In genomic region chr3:58333206-58334012, GRCh38 we compare ENCODE assay signal across 8 cellular contexts. TPM values are rescaled to one million over a fixed set of nuclear protein-coding genes. Genes with fewer than 3 reads are reported as not detected.
DNase-seq lines count a peak whose midpoint lies in the region; ATAC-seq and TF ChIP-seq lines count a peak whose summit lies in the region.

No MANE protein-coding gene starts in this region.

- H3K27me3 ChIP-seq in ascending aorta: no peaks in the 10 kb centered on the region

- DNase-seq in AG09309 (ENCODE audit: low read depth) (no peak), RPMI7951 (ENCODE audit: low read depth) (peak; percentile 29), ascending aorta (ENCODE audit: low spot score in 2 of 2) (peak in 1 of 2 donors; percentile 64), hypothalamus (lab: John Stamatoyannopoulos, UW) (peak in 28 of 51 donors; percentile 7 to 61 (median 32)), retinal pigment epithelial cell (ENCODE audit: low read depth) (no peak), HuH-7 (ENCODE audit: low spot score) (no peak)

- ATAC-seq in GM18867 (IDR thresholded peaks at IDR 0.05; ENCODE audit: unreplicated experiment) (peak; percentile 47), HG03066 (IDR thresholded peaks at IDR 0.05; ENCODE audit: low read depth, unreplicated experiment) (peak; percentile 60)

- intact Hi-C loops in ascending aorta (cut with DNase I): no loop called here

- no peaks in the 10 kb centered on the region for H3K36me3 ChIP-seq in ascending aorta

- no peak for TF ChIP-seq CTCF in AG09309 (IDR thresholded peaks at IDR 0.05; ENCODE audit: control insufficient read depth, insufficient read depth, low read depth, low read length, missing control alignments)
- TF ChIP-seq CTCF in ascending aorta (IDR thresholded peaks at IDR 0.05): no peak
- peak; percentile 23 for TF ChIP-seq CTCF in retinal pigment epithelial cell (conservative IDR thresholded peaks at IDR 0.05; ENCODE audit: low read depth, low read length)

- H3K9me3 ChIP-seq in ascending aorta: no peaks in the 10 kb centered on the region

- peak overlapping the region; percentile 80 for H3K4me3 ChIP-seq in AG09309 (ENCODE audit: control insufficient read depth, low read depth, low read length)
- peak overlapping the region; percentile 88 to 93 for H3K4me3 ChIP-seq in ascending aorta
- H3K4me3 ChIP-seq in retinal pigment epithelial cell (ENCODE audit: low read length): peak overlapping the region; percentile 81

- H3K4me1 ChIP-seq in ascending aorta: peaks cover 0 to 9% of the 10 kb centered on the region in 2 donors

- H3K27ac ChIP-seq in ascending aorta: peak overlapping the region; percentile 61 to 67

RNA-seq across cellular contexts. Expression of gene PXK, which starts 0.7 kb away (rescaled TPM):
- 53.8 and 63.6 TPM in 2 replicates for total RNA-seq in RPMI7951 (2014; rRNA removed; shearing (Covaris generic))
- 14.8 TPM for total RNA-seq in ascending aorta

RNA-seq across cellular contexts. Expression of gene HTD2, which starts 27.1 kb away (rescaled TPM):
- 8.9 and 10.9 TPM in 2 replicates for total RNA-seq in RPMI7951 (2014; rRNA removed; shearing (Covaris generic))
- total RNA-seq in ascending aorta: 0.53 TPM

RNA-seq across cellular contexts. Expression of gene RPP14, which starts 27.4 kb away (rescaled TPM):
- 15.3 and 18.2 TPM in 2 replicates for total RNA-seq in RPMI7951 (2014; rRNA removed; shearing (Covaris generic))
- total RNA-seq in ascending aorta: 32.5 TPM

Comparison
In these comparisons a context has a peak if more than half of its experiments do, and no peak if none do; other contexts are left out.
1. DNase-seq: peak in RPMI7951 (single experiment) and hypothalamus (28 of 51); none in AG09309 (single experiment), retinal pigment epithelial cell (single experiment) and HuH-7 (single experiment).
2. Peak in every context shown above with its lines, with median percentiles within 50 percentile points of each other: H3K4me3 ChIP-seq.